ENCODE assay signal across 8 cellular contexts in the genomic region with DNA sequence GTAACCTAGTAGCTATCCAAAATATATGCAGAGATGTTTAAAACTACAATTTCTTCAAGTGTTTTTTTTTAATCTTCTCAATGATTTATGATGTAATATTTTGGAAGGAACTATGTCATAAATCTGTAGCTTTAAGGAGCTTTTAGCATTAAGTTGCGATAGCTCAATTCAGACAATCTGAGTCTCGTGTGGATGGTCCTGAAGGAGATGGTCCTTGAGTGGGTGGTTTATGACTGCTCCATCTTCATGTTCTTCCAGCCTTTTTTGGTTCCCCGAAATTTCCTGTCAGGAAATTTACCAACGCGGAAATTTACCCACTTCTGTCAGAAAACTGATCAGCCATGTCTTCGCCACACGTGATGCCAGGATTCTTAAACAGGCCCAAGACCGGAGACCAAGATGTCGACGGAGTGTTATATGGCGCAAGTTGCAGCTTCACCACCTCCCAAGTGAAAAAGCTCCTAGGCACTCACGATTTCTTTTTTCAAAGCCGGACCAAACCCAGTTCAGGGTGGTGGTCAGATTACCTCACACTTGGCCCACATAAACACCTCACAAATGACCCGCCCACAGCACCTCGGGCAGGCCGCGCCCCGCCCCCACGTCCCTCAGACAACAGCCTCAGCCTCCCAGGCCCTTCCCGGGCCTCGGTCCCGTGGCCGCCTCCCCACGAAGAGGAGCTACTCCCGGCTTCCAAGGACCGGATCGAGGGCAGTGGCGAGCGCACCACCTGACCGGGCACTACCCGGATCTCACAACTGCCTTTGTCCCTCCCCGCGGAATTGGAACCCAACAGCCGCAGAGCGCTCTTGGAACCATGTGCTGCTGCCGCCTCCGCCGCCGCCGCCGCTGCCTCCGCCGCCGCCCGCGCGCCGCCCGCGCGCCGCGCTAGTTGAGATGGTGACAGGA. TPM values are rescaled to one million over a fixed set of nuclear protein-coding genes. Genes with fewer than 3 reads are reported as not detected.
A peak's percentile ranks its signal among the peaks of the same experiment; 100 is the strongest.
DNase-seq lines count a peak whose midpoint lies in the region; ATAC-seq, FAIRE-seq and TF ChIP-seq lines count a peak whose summit lies in the region.

Gene MORC2, minus strand, starts transcription at position 760 of the 909 bp plus-strand sequence. CDS start 885 bp downstream, outside the sequence.

- H3K9ac ChIP-seq in BLaER1: peak within 1 kb of the TSS; percentile 95
- H3K9ac ChIP-seq in H1 (replicated peaks in 1 of 4; ENCODE audit: extremely low read depth in 1 of 4, low read depth in 3 of 4, low read length in 3 of 4): peak within 1 kb of the TSS; percentile 83 to 95 (median 86)

- peak within 1 kb of the TSS; percentile 97 for H3K27ac ChIP-seq in BLaER1
- peak within 1 kb of the TSS; percentile 93 for H3K27ac ChIP-seq in H1 (ENCODE audit: low read depth, low read length)
- peak within 1 kb of the TSS; percentile 83 to 93 (median 92) for H3K27ac ChIP-seq in thyroid gland

- H3K4me2 ChIP-seq in BLaER1 (peak within 1 kb of the TSS; percentile 88), H1 (ENCODE audit: insufficient read depth in 1 of 2, low read depth in 2 of 2, low read length in 2 of 2) (peak within 1 kb of the TSS; percentile 89 to 97)

- no peak within 1 kb of the TSS for H3K23ac ChIP-seq in H1 (ENCODE audit: insufficient read length)

- POLR2A ChIA-PET in H1 (lab: Charles Lee; ENCODE audit: partially characterized antibody): interaction anchor here (0.6 to 9.7 kb wide), 60 partner anchors 8 to 510 kb away, joined by 3 to 220 read pairs (median 4); partner anchors contain the start of gene SMTN

- H4K91ac ChIP-seq in H1 (replicated peaks; ENCODE audit: insufficient read length, low read length): no peak within 1 kb of the TSS

- H2BK20ac ChIP-seq in H1 (ENCODE audit: low read length): no peak within 1 kb of the TSS

- H3K79me2 ChIP-seq in H1 (ENCODE audit: control insufficient read depth in 1 of 2, insufficient read depth in 2 of 2, low read length in 2 of 2): peaks cover 47 to 89% of the 10 kb centered on the region in 2 experiments

- H4K8ac ChIP-seq in H1 (ENCODE audit: extremely low read depth, insufficient read depth, low read length): peak within 1 kb of the TSS; percentile 98

- peaks cover 85% of the 10 kb centered on the region for H3K9me3 ChIP-seq in BLaER1
- no peaks in the 10 kb centered on the region for H3K9me3 ChIP-seq in H1 (ENCODE audit: insufficient read depth in 2 of 2, low read depth in 1 of 2, low read length in 1 of 2)
- no peaks in the 10 kb centered on the region for H3K9me3 ChIP-seq in thyroid gland

- FAIRE-seq in H1 (lab: Jason Lieb, UNC): no peak

- H3K4ac ChIP-seq in H1 (replicated peaks; ENCODE audit: insufficient read length, low read depth, low read length): no peak within 1 kb of the TSS

- H3K4me3 ChIP-seq in BLaER1 (peak within 1 kb of the TSS; percentile 82), H1 (ENCODE audit: extremely low read depth in 1 of 4, insufficient read depth in 2 of 4, low read depth in 3 of 4, low read length in 4 of 4) (peak within 1 kb of the TSS; percentile 67 to 84 (median 74)), thyroid gland (replicated peaks in 1 of 3) (peak within 1 kb of the TSS; percentile 38 to 92 (median 88))

- no peak for TF ChIP-seq EP300 in H1 (IDR thresholded peaks at IDR 0.05; ENCODE audit: borderline replicate concordance in 1 of 2, low read depth in 2 of 2, low read length in 2 of 2)

- H3K79me1 ChIP-seq in H1 (ENCODE audit: low read depth, low read length): peaks cover 15% of the 10 kb centered on the region

- peaks cover 42% of the 10 kb centered on the region for H4K20me1 ChIP-seq in BLaER1
- peaks cover 21 to 30% of the 10 kb centered on the region in 2 experiments for H4K20me1 ChIP-seq in H1 (replicated peaks in 1 of 2; ENCODE audit: control insufficient read depth in 1 of 2, insufficient read depth in 2 of 2, low read length in 2 of 2)

- peak within 1 kb of the TSS; percentile 16 for H3K18ac ChIP-seq in H1 (ENCODE audit: extremely low read depth, low read length)

- TF ChIP-seq POLR2A in H1 (IDR thresholded peaks at IDR 0.05; ENCODE audit: control extremely low read depth in 1 of 2, low read depth in 2 of 2, low read length in 2 of 2): peak in 1 of 2 experiments; percentile 51; a peak in 2 of 3 replicates
- TF ChIP-seq POLR2A in thyroid gland (IDR thresholded peaks at IDR 0.05): no peak

- no peak for TF ChIP-seq CTCF in H1 (IDR thresholded peaks at IDR 0.05; ENCODE audit: control extremely low read depth in 1 of 3, insufficient read depth in 1 of 3, low read depth in 1 of 3, low read length in 3 of 3)
- peak in 2 of 6 experiments; percentile 2 to 4 for TF ChIP-seq CTCF in thyroid gland (IDR thresholded peaks at IDR 0.05)

- WGBS in H1 (ENCODE audit: extremely low coverage in 1 of 2, insufficient coverage in 1 of 2, insufficient read length in 1 of 2, insufficient replicate concordance in 2 of 2, low coverage in 1 of 2, low lambda C conversion rate in 2 of 2, missing lambda C conversion rate in 1 of 2), 2 experiments: 11% methylated on average over 41 of the region's 53 CpGs; no CpG with 5 or more reads in 1 of the 2 experiments
- WGBS in thyroid gland, 2 donors: 17 to 38% methylated on average over 19 to 49 of the region's 53 CpGs

- peak; percentile 5 for ATAC-seq in GM18907 (IDR thresholded peaks at IDR 0.05; ENCODE audit: unreplicated experiment)
- peak; percentile 24 for ATAC-seq in HG03280 (IDR thresholded peaks at IDR 0.05; ENCODE audit: unreplicated experiment)

- H2BK120ac ChIP-seq in H1 (replicated peaks; ENCODE audit: low read depth, low read length): no peak within 1 kb of the TSS

- H3K36me3 ChIP-seq in BLaER1 (peaks cover 74% of the 10 kb centered on the region), H1 (ENCODE audit: control insufficient read depth in 2 of 4, insufficient read depth in 4 of 4, low read length in 3 of 4) (peaks cover 5 to 32% (median 18%) of the 10 kb centered on the region in 4 experiments; a peak in 7 of 8 replicates), thyroid gland (peaks cover 14 to 23% of the 10 kb centered on the region in 2 donors)

- peak within 1 kb of the TSS; percentile 65 for H3K56ac ChIP-seq in H1 (replicated peaks; ENCODE audit: insufficient read length, low read depth, low read length)

- H2AK5ac ChIP-seq in H1 (ENCODE audit: low read depth, low read length): no peak within 1 kb of the TSS

- peaks cover 12% of the 10 kb centered on the region for H3K23me2 ChIP-seq in H1 (ENCODE audit: low read depth, low read length)

- H2AFZ ChIP-seq in H1 (ENCODE audit: low read length): no peak within 1 kb of the TSS

- H2BK15ac ChIP-seq in H1 (ENCODE audit: low read length): no peak within 1 kb of the TSS

- TF ChIP-seq RAD21 in H1 (IDR thresholded peaks at IDR 0.05 in 1 of 2, conservative IDR thresholded peaks at IDR 0.05 in 1 of 2; ENCODE audit: low read depth in 2 of 2, low read length in 2 of 2): no peak

- no peak within 1 kb of the TSS for H3K14ac ChIP-seq in H1 (ENCODE audit: insufficient read length)

- CTCF ChIA-PET in H1 (lab: Charles Lee; ENCODE audit: partially characterized antibody): interaction anchor here (0.6 to 4.5 kb wide), 6 partner anchors 10 to 204 kb away, joined by 3 to 38 read pairs (median 3); no protein-coding TSS in a partner anchor

- no peaks in the 10 kb centered on the region for H3K27me3 ChIP-seq in BLaER1
- H3K27me3 ChIP-seq in H1 (replicated peaks in 1 of 4; ENCODE audit: control insufficient read depth in 3 of 4, extremely low read depth in 1 of 4, insufficient read depth in 3 of 4, low read length in 3 of 4): no peaks in the 10 kb centered on the region
- no peaks in the 10 kb centered on the region for H3K27me3 ChIP-seq in thyroid gland

- intact Hi-C loops in thyroid gland (cut with DNase I): loop anchor here (5.0 kb wide), 1 partner anchor 119 kb away; no protein-coding TSS in a partner anchor

- peak within 1 kb of the TSS; percentile 31; the same call in 1 of the 2 replicates for H2BK12ac ChIP-seq in H1 (ENCODE audit: low read depth, low read length)

- H3K4me1 ChIP-seq in BLaER1 (peaks cover 40% of the 10 kb centered on the region), H1 (replicated peaks in 1 of 4; ENCODE audit: control insufficient read depth in 3 of 4, insufficient read depth in 4 of 4, low read length in 3 of 4) (peaks cover 0 to 7% (median 4%) of the 10 kb centered on the region in 4 experiments; a peak in 4 of 7 replicates), thyroid gland (peaks cover 46% of the 10 kb centered on the region in 2 donors)

- DNase-seq in RPMI8226 (peak; percentile 51), H1 (ENCODE audit: low read depth in 1 of 2, low spot score in 2 of 2) (no peak), mesenteric fat pad (ENCODE audit: low spot score) (no peak), thyroid gland (peak; percentile 57 to 69), DMS114 treated with DMSO at 0.1 percent for 48 hours (lab: John Stamatoyannopoulos, UW; ENCODE audit: unreplicated experiment) (no peak)

- peak within 1 kb of the TSS; percentile 76 for H2BK5ac ChIP-seq in H1 (ENCODE audit: low read depth, low read length)

- H4K5ac ChIP-seq in H1 (ENCODE audit: insufficient read length, low read depth, low read length): peak within 1 kb of the TSS; percentile 82

TF ChIP-seq in H1, 55 proteins besides CTCF, POLR2A, EP300 and RAD21 (continues in another document):
- TF ChIP-seq MAX (IDR thresholded peaks at IDR 0.05) (no peak; the same call in 1 of the 2 replicates), CEBPB (IDR thresholded peaks at IDR 0.05; ENCODE audit: low read depth, low read length) (peak; percentile 38), BCL11A (IDR thresholded peaks at IDR 0.05; ENCODE audit: low read depth in 2 of 2, low read length in 2 of 2) (no peak), SIN3A (conservative IDR thresholded peaks at IDR 0.05 in 1 of 2, IDR thresholded peaks at IDR 0.05 in 1 of 2; ENCODE audit: low read depth in 1 of 2, low read length in 2 of 2) (peak; percentile 18 to 49; a peak in 1 of 4 replicates), GABPA (IDR thresholded peaks at IDR 0.05; ENCODE audit: borderline replicate concordance, insufficient read depth, low read length) (no peak), EZH2 (IDR thresholded peaks at IDR 0.05; ENCODE audit: low read depth, low read length, severe bottlenecking) (no peak), HDAC6 (IDR thresholded peaks at IDR 0.05; ENCODE audit: low read depth, low read length) (no peak)

RNA-seq across cellular contexts. Expression of gene MORC2, which starts in this region (rescaled TPM):
- total RNA-seq in H1 (2021; fragmentation: NEBNext Ultra II Directional; extraction: Animal tissue kit (Norgen Biotek cat#: 25700)): 68.0 and 72.5 TPM in 2 replicates
- 15.4 and 17.0 TPM in 2 replicates for polyA plus RNA-seq in H1 (2011; rRNA removed)
- polyA plus RNA-seq in H1 (2011; cell fraction: cytosol; rRNA removed): 19.1 TPM
- 43.5 TPM for polyA plus RNA-seq in H1 (2011; cell fraction: nucleus; rRNA removed)
- 50.2 to 58.3 TPM (median 52.0 TPM) in 4 replicates for polyA plus RNA-seq in H1 (2012, experiment 1 of 2)
- polyA plus RNA-seq in H1 (2012, experiment 2 of 2): 11.4 TPM
- 45.2 TPM for polyA plus RNA-seq in H1 (2013, experiment 1 of 2)
- 37.9 TPM for polyA plus RNA-seq in H1 (2013, experiment 2 of 2)
- polyA minus RNA-seq in H1 (2011; rRNA and poly(A)+ RNA removed): 62.0 and 63.9 TPM in 2 replicates
- polyA minus RNA-seq in H1 (2011; cell fraction: cytosol; rRNA and poly(A)+ RNA removed): 47.2 TPM
- 46.8 TPM for polyA minus RNA-seq in H1 (2011; cell fraction: nucleus; rRNA and poly(A)+ RNA removed)
- total RNA-seq in mesenteric fat pad: 28.7 TPM
- total RNA-seq in thyroid gland: 10 to 100 TPM; 14.9 to 32.8 (median 24.6) TPM

Comparison
In these comparisons a context has a peak if more than half of its experiments do, and no peak if none do; other contexts are left out.
1. DNase-seq: peak in RPMI8226 (single experiment) and thyroid gland (2 of 2); none in H1 (0 of 2), mesenteric fat pad (single experiment) and DMS114 treated with DMSO at 0.1 percent for 48 hours (single experiment).
2. Peak in every context shown above with its lines, with median percentiles within 50 percentile points of each other: H3K27ac ChIP-seq and H3K4me3 ChIP-seq.